In genomic region chr5:134138416-134139376, GRCh38 we compare ENCODE assay signal across 8 cellular contexts. TPM values are rescaled to one million over a fixed set of nuclear protein-coding genes. Genes with fewer than 3 reads are reported as not detected.
A peak's percentile ranks its signal among the peaks of the same experiment; 100 is the strongest.
DNase-seq lines count a peak whose midpoint lies in the region; ATAC-seq and TF ChIP-seq lines count a peak whose summit lies in the region.

No MANE protein-coding gene starts in this region.

- H3K36me3 ChIP-seq in BE2C: peaks cover 39% of the 10 kb centered on the region

- peak; percentile 2 for TF ChIP-seq POLR2A in GM19193 (IDR thresholded peaks at IDR 0.05; ENCODE audit: extremely low read depth, insufficient read depth, insufficient read length)

- DNase-seq in activated CD4-positive, alpha-beta T cell treated with anti-CD3 and anti-CD28 coated beads, Interleukin-2, amount 50 U/mL, for 1 hour: peak; percentile 28
- DNase-seq in fibroblast of villous mesenchyme (ENCODE audit: low read depth) (peak; percentile 28), NCI-H69 (lab: John Stamatoyannopoulos, UW) (no peak), NCI-H82 (lab: John Stamatoyannopoulos, UW) (no peak), BE2C (no peak)
- peak; percentile 62 for DNase-seq in stimulated activated naive CD4-positive, alpha-beta T cell treated with Interleukin-2 at 50 U/mL for 16 hours (lab: John Stamatoyannopoulos, UW)

- H3K9me3 ChIP-seq in BE2C: no peaks in the 10 kb centered on the region

- H3K4me1 ChIP-seq in BE2C: peaks cover 10% of the 10 kb centered on the region

- peak; percentile 77 for ATAC-seq in HG03066 (IDR thresholded peaks at IDR 0.05; ENCODE audit: low read depth, unreplicated experiment)

- H3K27me3 ChIP-seq in BE2C: no peaks in the 10 kb centered on the region

- TF ChIP-seq CTCF in fibroblast of villous mesenchyme (IDR thresholded peaks at IDR 0.05; ENCODE audit: insufficient read depth, low read depth, low read length) (no peak), BE2C (IDR thresholded peaks at IDR 0.05; ENCODE audit: low read depth, low read length) (no peak)

- H3K4me3 ChIP-seq in fibroblast of villous mesenchyme (ENCODE audit: low read depth, low read length) (no peak overlapping the region), BE2C (ENCODE audit: low read depth, low read length) (no peak overlapping the region)

RNA-seq across cellular contexts. Expression of gene TCF7, which starts 24.2 kb away (rescaled TPM):
- total RNA-seq in fibroblast of villous mesenchyme: under 0.01 and 0.97 TPM in 2 replicates
- 3.1 TPM for polyA plus RNA-seq in BE2C (2012; ENCODE audit: insufficient read depth, insufficient read length, low read depth)

RNA-seq across cellular contexts. Expression of gene SKP1, which starts 38.1 kb away (rescaled TPM):
- total RNA-seq in fibroblast of villous mesenchyme: 164 and 166 TPM in 2 replicates
- polyA plus RNA-seq in BE2C (2012; ENCODE audit: insufficient read depth, insufficient read length, low read depth): 482 TPM

Comparison
In these comparisons a context has a peak if more than half of its experiments do, and no peak if none do; other contexts are left out.
1. DNase-seq: peak in activated CD4-positive, alpha-beta T cell treated with anti-CD3 and anti-CD28 coated beads, Interleukin-2, amount 50 U/mL, for 1 hour (single experiment), fibroblast of villous mesenchyme (single experiment) and stimulated activated naive CD4-positive, alpha-beta T cell treated with Interleukin-2 at 50 U/mL for 16 hours (single experiment); none in NCI-H69 (single experiment), NCI-H82 (single experiment) and BE2C (single experiment).